30 cellular contexts compared by ENCODE assay signal in genomic region chr20:37435607-37436006, GRCh38.
"Had no signal": no experiment of that assay in that cellular context is flagged by ENCODE, and none has a peak within 500 bp of the region (broad histone marks: within the 10 kb centered on the region; RNA-seq: fewer than 3 reads in every experiment).

No MANE protein-coding gene starts in this region.

- H3K27me3 ChIP-seq: ascending aorta had no signal

- DNase-seq: activated B cell treated with CpG ODN at 0.5 μM for 24 hours; activated CD4-positive, alpha-beta memory T cell treated with anti-CD3 and anti-CD28 coated beads, Interleukin-2, amount 10 ng/mL, durations not matched to agents 7 days and 5 days; activated CD4-positive, alpha-beta T cell treated with anti-CD3 and anti-CD28 coated beads for 1 hour; activated CD4-positive, alpha-beta T cell treated with anti-CD3 and anti-CD28 coated beads for 36 hours; activated CD4-positive, alpha-beta T cell treated with anti-CD3 and anti-CD28 coated beads for 48 hours; activated CD4-positive, alpha-beta T cell treated with anti-CD3 and anti-CD28 coated beads, Interleukin-2, amount 10 ng/mL, durations not matched to agents 7 days and 5 days; activated CD4-positive, alpha-beta T cell treated with anti-CD3 and anti-CD28 coated beads, Interleukin-2, amount 50 U/mL, for 48 hours; activated CD8-positive, alpha-beta memory T cell treated with anti-CD3 and anti-CD28 coated beads for 24 hours; activated CD8-positive, alpha-beta memory T cell treated with anti-CD3 and anti-CD28 coated beads, Interleukin-2, amount 10 ng/mL, durations not matched to agents 7 days and 5 days; activated CD8-positive, alpha-beta memory T cell treated with anti-CD3 and anti-CD28 coated beads, Interleukin-2, amount 50 U/mL, for 48 hours; activated CD8-positive, alpha-beta T cell treated with anti-CD3 and anti-CD28 coated beads, Interleukin-2, amount 10 ng/mL, durations not matched to agents 7 days and 5 days; activated effector memory CD4-positive, alpha-beta T cell treated with Interleukin-2 at 50 U/mL for 16 hours; activated gamma-delta T cell; activated naive CD4-positive, alpha-beta T cell treated with anti-CD3 and anti-CD28 coated beads, Interleukin-2, amount 10 ng/mL, durations not matched to agents 7 days and 5 days; activated naive CD4-positive, alpha-beta T cell treated with Interleukin-2 at 50 U/mL for 16 hours; activated naive CD8-positive, alpha-beta T cell treated with anti-CD3 and anti-CD28 coated beads, Interleukin-2, amount 10 ng/mL, durations not matched to agents 7 days and 5 days; activated naive CD8-positive, alpha-beta T cell treated with anti-CD3 and anti-CD28 coated beads, Interleukin-2, amount 50 U/mL, for 24 hours; activated T-cell treated with anti-CD3 and anti-CD28 coated beads, Interleukin-2, amount 50 U/mL, for 24 hours; activated T-cell treated with anti-CD3 and anti-CD28 coated beads, Interleukin-2, amount 50 U/mL, for 48 hours; amygdala; anterior cingulate cortex; caudate nucleus; SW 1271; T-helper 1 cell; T-helper 2 cell; T-helper 9 cell had no signal

- H3K27ac ChIP-seq: ascending aorta, cardiac muscle cell, VCaP had no signal

- H3K4me3 ChIP-seq: ascending aorta, cardiac muscle cell had no signal

- H3K36me3 ChIP-seq: ascending aorta, cardiac muscle cell had no signal

- ATAC-seq: activated CD4-positive, alpha-beta T cell treated with anti-CD3 and anti-CD28 coated beads for 36 hours; activated CD8-positive, alpha-beta memory T cell treated with anti-CD3 and anti-CD28 coated beads, Interleukin-2, amount 10 ng/mL, durations not matched to agents 7 days and 5 days; activated CD8-positive, alpha-beta T cell treated with anti-CD3 and anti-CD28 coated beads, Interleukin-2, amount 10 ng/mL, durations not matched to agents 7 days and 5 days; activated naive CD8-positive, alpha-beta T cell treated with anti-CD3 and anti-CD28 coated beads, Interleukin-2, amount 50 U/mL, for 24 hours had no signal

- H3K4me1 ChIP-seq: ascending aorta had no signal

- H3K9me3 ChIP-seq: ascending aorta had no signal

- FAIRE-seq: TTC549 had no signal
